1 cellular context compared by ENCODE assay signal in genomic region chr18:61448316-61448715, GRCh38.
TF ChIP-seq lines count a peak whose summit lies in the region.

No MANE protein-coding gene starts in this region.

TF ChIP-seq in GM23338, 12 proteins besides CTCF, POLR2A, EP300 and RAD21 (continued from another document):
- TF ChIP-seq, protein P1, sequence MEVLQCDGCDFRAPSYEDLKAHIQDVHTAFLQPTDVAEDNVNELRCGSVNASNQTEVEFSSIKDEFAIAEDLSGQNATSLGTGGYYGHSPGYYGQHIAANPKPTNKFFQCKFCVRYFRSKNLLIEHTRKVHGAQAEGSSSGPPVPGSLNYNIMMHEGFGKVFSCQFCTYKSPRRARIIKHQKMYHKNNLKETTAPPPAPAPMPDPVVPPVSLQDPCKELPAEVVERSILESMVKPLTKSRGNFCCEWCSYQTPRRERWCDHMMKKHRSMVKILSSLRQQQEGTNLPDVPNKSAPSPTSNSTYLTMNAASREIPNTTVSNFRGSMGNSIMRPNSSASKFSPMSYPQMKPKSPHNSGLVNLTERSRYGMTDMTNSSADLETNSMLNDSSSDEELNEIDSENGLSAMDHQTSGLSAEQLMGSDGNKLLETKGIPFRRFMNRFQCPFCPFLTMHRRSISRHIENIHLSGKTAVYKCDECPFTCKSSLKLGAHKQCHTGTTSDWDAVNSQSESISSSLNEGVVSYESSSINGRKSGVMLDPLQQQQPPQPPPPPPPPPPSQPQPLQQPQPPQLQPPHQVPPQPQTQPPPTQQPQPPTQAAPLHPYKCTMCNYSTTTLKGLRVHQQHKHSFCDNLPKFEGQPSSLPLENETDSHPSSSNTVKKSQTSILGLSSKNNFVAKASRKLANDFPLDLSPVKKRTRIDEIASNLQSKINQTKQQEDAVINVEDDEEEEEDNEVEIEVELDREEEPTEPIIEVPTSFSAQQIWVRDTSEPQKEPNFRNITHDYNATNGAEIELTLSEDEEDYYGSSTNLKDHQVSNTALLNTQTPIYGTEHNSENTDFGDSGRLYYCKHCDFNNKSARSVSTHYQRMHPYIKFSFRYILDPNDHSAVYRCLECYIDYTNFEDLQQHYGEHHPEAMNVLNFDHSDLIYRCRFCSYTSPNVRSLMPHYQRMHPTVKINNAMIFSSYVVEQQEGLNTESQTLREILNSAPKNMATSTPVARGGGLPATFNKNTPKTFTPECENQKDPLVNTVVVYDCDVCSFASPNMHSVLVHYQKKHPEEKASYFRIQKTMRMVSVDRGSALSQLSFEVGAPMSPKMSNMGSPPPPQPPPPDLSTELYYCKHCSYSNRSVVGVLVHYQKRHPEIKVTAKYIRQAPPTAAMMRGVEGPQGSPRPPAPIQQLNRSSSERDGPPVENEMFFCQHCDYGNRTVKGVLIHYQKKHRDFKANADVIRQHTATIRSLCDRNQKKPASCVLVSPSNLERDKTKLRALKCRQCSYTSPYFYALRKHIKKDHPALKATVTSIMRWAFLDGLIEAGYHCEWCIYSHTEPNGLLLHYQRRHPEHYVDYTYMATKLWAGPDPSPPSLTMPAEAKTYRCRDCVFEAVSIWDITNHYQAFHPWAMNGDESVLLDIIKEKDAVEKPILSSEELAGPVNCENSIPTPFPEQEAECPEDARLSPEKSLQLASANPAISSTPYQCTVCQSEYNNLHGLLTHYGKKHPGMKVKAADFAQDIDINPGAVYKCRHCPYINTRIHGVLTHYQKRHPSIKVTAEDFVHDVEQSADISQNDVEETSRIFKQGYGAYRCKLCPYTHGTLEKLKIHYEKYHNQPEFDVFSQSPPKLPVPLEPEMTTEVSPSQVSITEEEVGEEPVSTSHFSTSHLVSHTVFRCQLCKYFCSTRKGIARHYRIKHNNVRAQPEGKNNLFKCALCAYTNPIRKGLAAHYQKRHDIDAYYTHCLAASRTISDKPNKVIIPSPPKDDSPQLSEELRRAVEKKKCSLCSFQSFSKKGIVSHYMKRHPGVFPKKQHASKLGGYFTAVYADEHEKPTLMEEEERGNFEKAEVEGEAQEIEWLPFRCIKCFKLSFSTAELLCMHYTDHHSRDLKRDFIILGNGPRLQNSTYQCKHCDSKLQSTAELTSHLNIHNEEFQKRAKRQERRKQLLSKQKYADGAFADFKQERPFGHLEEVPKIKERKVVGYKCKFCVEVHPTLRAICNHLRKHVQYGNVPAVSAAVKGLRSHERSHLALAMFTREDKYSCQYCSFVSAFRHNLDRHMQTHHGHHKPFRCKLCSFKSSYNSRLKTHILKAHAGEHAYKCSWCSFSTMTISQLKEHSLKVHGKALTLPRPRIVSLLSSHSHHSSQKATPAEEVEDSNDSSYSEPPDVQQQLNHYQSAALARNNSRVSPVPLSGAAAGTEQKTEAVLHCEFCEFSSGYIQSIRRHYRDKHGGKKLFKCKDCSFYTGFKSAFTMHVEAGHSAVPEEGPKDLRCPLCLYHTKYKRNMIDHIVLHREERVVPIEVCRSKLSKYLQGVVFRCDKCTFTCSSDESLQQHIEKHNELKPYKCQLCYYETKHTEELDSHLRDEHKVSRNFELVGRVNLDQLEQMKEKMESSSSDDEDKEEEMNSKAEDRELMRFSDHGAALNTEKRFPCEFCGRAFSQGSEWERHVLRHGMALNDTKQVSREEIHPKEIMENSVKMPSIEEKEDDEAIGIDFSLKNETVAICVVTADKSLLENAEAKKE (CRISPR knock-in tag; IDR thresholded peaks at IDR 0.05): no peak
- TF ChIP-seq EZH2 (IDR thresholded peaks at IDR 0.05; ENCODE audit: low read depth, unreplicated experiment) (no peak), ZNF114 (CRISPR knock-in tag; IDR thresholded peaks at IDR 0.05) (no peak), CREB1 (CRISPR knock-in tag; IDR thresholded peaks at IDR 0.05; ENCODE audit: low read depth) (no peak), STAT1 (IDR thresholded peaks at IDR 0.05; ENCODE audit: unreplicated experiment) (no peak), ETS1 (IDR thresholded peaks at IDR 0.05) (no peak), POLR2AphosphoS5 (IDR thresholded peaks at IDR 0.05; ENCODE audit: low read depth) (no peak), EZH2phosphoT487 (IDR thresholded peaks at IDR 0.05; ENCODE audit: unreplicated experiment) (no peak), ZNF331 (CRISPR knock-in tag; IDR thresholded peaks at IDR 0.05; ENCODE audit: low read depth) (no peak)
